Comparison of ENCODE assay signal across 22 cellular contexts in the genomic region with DNA sequence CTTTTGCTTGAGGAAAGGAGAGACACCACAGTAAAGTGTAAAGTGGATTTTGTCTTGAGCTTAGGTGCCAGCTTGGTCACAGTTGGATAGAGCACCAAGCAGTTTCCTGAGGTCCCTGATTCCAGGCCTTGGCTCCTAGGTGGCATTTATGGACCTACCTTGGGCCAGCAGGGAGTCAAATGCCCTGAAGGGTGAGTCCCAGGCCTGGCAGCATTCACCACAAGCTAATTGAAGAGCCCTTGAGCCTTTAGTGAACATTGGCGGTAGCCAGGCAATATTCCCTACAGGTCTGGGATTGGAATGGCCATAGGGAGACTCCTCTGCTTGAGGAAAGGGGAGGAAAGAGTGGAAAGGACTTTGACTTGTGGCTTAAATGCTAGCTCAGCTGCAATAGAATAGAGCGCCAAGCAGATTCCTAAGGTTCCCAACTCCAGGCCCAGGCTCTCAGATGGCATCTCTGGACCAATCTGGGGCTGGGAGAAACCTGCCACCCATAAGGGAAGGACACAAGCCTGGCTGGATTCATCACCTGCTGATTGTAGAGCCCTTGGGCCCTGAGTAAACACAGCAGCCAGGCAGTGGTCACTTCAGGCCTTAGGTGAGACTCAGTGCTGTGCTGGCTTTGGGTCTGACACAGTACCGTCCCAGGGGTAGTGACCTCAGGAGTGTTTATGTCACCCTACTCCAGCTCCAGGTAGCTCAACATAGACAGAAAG.
"Had no signal": no experiment of that assay in that cellular context is flagged by ENCODE, and none has a peak within 500 bp of the region (broad histone marks: within the 10 kb centered on the region; RNA-seq: fewer than 3 reads in every experiment).

No MANE protein-coding gene starts in this region.

- H3K4me3 Mint-ChIP-seq: activated naive CD4-positive, alpha-beta T cell treated with anti-CD3 and anti-CD28 coated beads, Interleukin-2, amount 10 ng/mL, durations not matched to agents 7 days and 5 days; activated naive CD8-positive, alpha-beta T cell treated with anti-CD3 and anti-CD28 coated beads for 36 hours; activated T-cell treated with anti-CD3 and anti-CD28 coated beads, Interleukin-2, amount 50 U/mL, for 4 hours; T-helper 17 cell; WTC11 had no signal

- H3K36me3 Mint-ChIP-seq: activated naive CD4-positive, alpha-beta T cell treated with anti-CD3 and anti-CD28 coated beads, Interleukin-2, amount 10 ng/mL, durations not matched to agents 7 days and 5 days; activated naive CD8-positive, alpha-beta T cell treated with anti-CD3 and anti-CD28 coated beads for 36 hours had no signal

- ATAC-seq: activated T-cell treated with anti-CD3 and anti-CD28 coated beads, Interleukin-2, amount 50 U/mL, for 4 hours; T-helper 17 cell; WTC11 had no signal

- H3K27ac Mint-ChIP-seq: activated naive CD4-positive, alpha-beta T cell treated with anti-CD3 and anti-CD28 coated beads, Interleukin-2, amount 10 ng/mL, durations not matched to agents 7 days and 5 days; activated naive CD8-positive, alpha-beta T cell treated with anti-CD3 and anti-CD28 coated beads for 36 hours; T-helper 17 cell; WTC11 had no signal

- H3K9me3 Mint-ChIP-seq: activated naive CD4-positive, alpha-beta T cell treated with anti-CD3 and anti-CD28 coated beads, Interleukin-2, amount 10 ng/mL, durations not matched to agents 7 days and 5 days had no signal

- DNase-seq: activated CD4-positive, alpha-beta T cell treated with anti-CD3 and anti-CD28 coated beads for 48 hours; activated CD4-positive, alpha-beta T cell treated with anti-CD3 and anti-CD28 coated beads, Interleukin-2, amount 50 U/mL, for 4 hours; activated CD4-positive, CD25-positive, alpha-beta regulatory T cell treated with anti-CD3 and anti-CD28 coated beads, Interleukin-2, amount 50 U/mL, for 72 hours; activated gamma-delta T cell; activated naive CD4-positive, alpha-beta T cell treated with anti-CD3 and anti-CD28 coated beads, Interleukin-2, amount 10 ng/mL, durations not matched to agents 7 days and 5 days; activated naive CD8-positive, alpha-beta T cell treated with anti-CD3 and anti-CD28 coated beads for 36 hours; activated T-cell treated with anti-CD3 and anti-CD28 coated beads, Interleukin-2, amount 50 U/mL, for 4 hours; central memory CD4-positive, alpha-beta T cell; Kasumi-1; KBM-7; NCI-H1105 treated with DMSO at 0.1 percent for 48 hours; NCI-H1436 treated with DMSO at 0.1 percent for 48 hours; NCI-H187 treated with DMSO at 0.1 percent for 48 hours; NCI-H2081 treated with DMSO at 0.1 percent for 48 hours; NCI-H2171; NCI-H226; NCI-H526; NCI-H82; SIG-M5; T-helper 17 cell; T-helper 9 cell had no signal

- H3K4me1 Mint-ChIP-seq: activated naive CD4-positive, alpha-beta T cell treated with anti-CD3 and anti-CD28 coated beads, Interleukin-2, amount 10 ng/mL, durations not matched to agents 7 days and 5 days; activated naive CD8-positive, alpha-beta T cell treated with anti-CD3 and anti-CD28 coated beads for 36 hours; T-helper 17 cell; WTC11 had no signal
